21 cellular contexts compared by ENCODE assay signal in the genomic region with DNA sequence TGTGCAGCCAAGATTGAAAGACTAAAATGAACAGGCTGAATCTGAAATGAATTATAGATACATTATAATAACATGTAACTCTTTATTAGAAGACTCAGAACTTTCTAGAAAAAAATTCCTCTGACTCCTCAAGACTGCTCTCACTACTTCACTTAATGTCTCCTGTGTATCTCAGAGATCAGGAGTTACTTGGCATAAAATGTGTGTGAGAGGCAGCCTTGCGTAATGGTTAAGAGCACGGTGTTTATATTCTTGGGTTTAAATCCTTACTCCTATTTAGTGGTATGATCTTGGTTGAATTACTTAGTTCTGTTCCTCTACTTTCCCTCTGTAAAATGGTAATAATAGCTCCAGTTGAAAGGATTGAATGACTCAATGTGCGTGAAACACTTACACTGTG.
DNase-seq lines count a peak whose midpoint lies in the region; ATAC-seq, FAIRE-seq and TF ChIP-seq lines count a peak whose summit lies in the region.
"Had no signal": no experiment of that assay in that cellular context is flagged by ENCODE, and none has a peak within 500 bp of the region (broad histone marks: within the 10 kb centered on the region; RNA-seq: fewer than 3 reads in every experiment).

No MANE protein-coding gene starts in this region.

- H3K9me3 ChIP-seq in subcutaneous abdominal adipose tissue (ENCODE audit: control insufficient read depth in 5 of 5, low read length in 5 of 5) (no peaks in the 10 kb centered on the region), mammary epithelial cell (replicated peaks; ENCODE audit: insufficient read depth, low read length) (no peaks in the 10 kb centered on the region)
- H3K9me3 ChIP-seq: A549, Caco-2 had no signal

- peaks cover 3 to 15% (median 13%) of the 10 kb centered on the region in 5 donors for H3K4me1 ChIP-seq in subcutaneous abdominal adipose tissue (ENCODE audit: control insufficient read depth in 5 of 5, insufficient read depth in 5 of 5, low read length in 5 of 5)
- no peaks in the 10 kb centered on the region for H3K4me1 ChIP-seq in mammary epithelial cell (ENCODE audit: insufficient read depth, low read length)
- H3K4me1 ChIP-seq: A549, Caco-2 had no signal

- H3K36me3 ChIP-seq in subcutaneous abdominal adipose tissue (ENCODE audit: control insufficient read depth in 5 of 5, insufficient read depth in 5 of 5, low read length in 5 of 5) (no peaks in the 10 kb centered on the region), mammary epithelial cell (ENCODE audit: insufficient read depth, low read length) (no peaks in the 10 kb centered on the region)

- H3K79me2 ChIP-seq in mammary epithelial cell (ENCODE audit: insufficient read depth, low read length), result no peaks in the 10 kb centered on the region

- no peaks in the 10 kb centered on the region for H4K20me1 ChIP-seq in mammary epithelial cell (ENCODE audit: insufficient read depth, low read length)

- in situ Hi-C loops in mammary epithelial cell (cut with MboI; ENCODE audit: low sequenced_read_pairs in 2 of 2), result no loop called here

- peak; percentile 27 for FAIRE-seq in H54 (lab: Jason Lieb, UNC)
- FAIRE-seq: A549, D721Med, G401.6, GM12891, GM19239, H1, HepG2 had no signal

- intact Hi-C loops in mammary epithelial cell (cut with micrococcal nuclease), result no loop called here

- WGBS in mammary epithelial cell (ENCODE audit: low coverage, missing lambda C conversion rate), result 100% methylated on average over 3 of the region's 3 CpGs

- TF ChIP-seq POLR2A in H54 (IDR thresholded peaks at IDR 0.05; ENCODE audit: low read depth, low read length), result no peak

- H3K4me3 ChIP-seq in fibroblast of villous mesenchyme (ENCODE audit: low read depth, low read length) (no peak overlapping the region), subcutaneous abdominal adipose tissue (ENCODE audit: low read depth in 1 of 5, low read length in 5 of 5) (no peak overlapping the region), mammary epithelial cell (replicated peaks in 1 of 3; ENCODE audit: insufficient read depth in 1 of 3, low read depth in 2 of 3, low read length in 3 of 3) (no peak overlapping the region)
- H3K4me3 ChIP-seq: A549 had no signal

- no peak for ATAC-seq in GM21723 (IDR thresholded peaks at IDR 0.05; ENCODE audit: unreplicated experiment)
- ATAC-seq in HG02610 (IDR thresholded peaks at IDR 0.05; ENCODE audit: unreplicated experiment), result no peak
- ATAC-seq: A549, HepG2 had no signal

- H3K27me3 ChIP-seq in subcutaneous abdominal adipose tissue (ENCODE audit: control insufficient read depth in 5 of 5, insufficient read depth in 4 of 5, low read length in 5 of 5) (no peaks in the 10 kb centered on the region), mammary epithelial cell (ENCODE audit: insufficient read depth, low read length) (no peaks in the 10 kb centered on the region)

- no peak overlapping the region for H2AFZ ChIP-seq in mammary epithelial cell (ENCODE audit: low read depth, low read length)

- DNase-seq in H54 (ENCODE audit: insufficient read length, low spot score), result no peak
- peak; percentile 57 for DNase-seq in fibroblast of gingiva (ENCODE audit: low read depth)
- peak; percentile 59 for DNase-seq in fibroblast of villous mesenchyme (ENCODE audit: low read depth)
- no peak for DNase-seq in mammary epithelial cell
- DNase-seq: AML-193; Caco-2; CD4-positive, alpha-beta T cell; HCEC 1CT; KG1 had no signal

- H3K27ac ChIP-seq in subcutaneous abdominal adipose tissue (ENCODE audit: low read depth, low read length) (peak overlapping the region; percentile 17), mammary epithelial cell (ENCODE audit: insufficient read depth, low read depth, low read length) (no peak overlapping the region)
- H3K27ac ChIP-seq: 22Rv1, A549, C4-2B had no signal

- BruUV-seq in mammary epithelial cell (replicated peaks; lab: Mats Ljungman, UMichigan), result no TSS peak

- dilution Hi-C loops in mammary epithelial cell (cut with HindIII; ENCODE audit: low sequenced_read_pairs), result no loop called here

- H3K9ac ChIP-seq in subcutaneous abdominal adipose tissue (ENCODE audit: low read length in 5 of 5) (no peak overlapping the region), mammary epithelial cell (ENCODE audit: insufficient read depth, low read length) (no peak overlapping the region)

- CTCF ChIA-PET in mammary epithelial cell (lab: Charles Lee; ENCODE audit: low non-redundant PET), result no interaction called here

- H3K4me2 ChIP-seq in mammary epithelial cell (ENCODE audit: insufficient read depth, low read depth, low read length), result no peak overlapping the region
- H3K4me2 ChIP-seq: A549 had no signal

- TF ChIP-seq CTCF in fibroblast of villous mesenchyme (IDR thresholded peaks at IDR 0.05; ENCODE audit: insufficient read depth, low read depth, low read length), result no peak
- TF ChIP-seq CTCF in mammary epithelial cell (conservative IDR thresholded peaks at IDR 0.05 in 1 of 2, IDR thresholded peaks at IDR 0.05 in 1 of 2; ENCODE audit: extremely low read depth in 1 of 2, insufficient read depth in 1 of 2, low read depth in 1 of 2, low read length in 2 of 2), result no peak

Comparison
In these comparisons a context has a peak if more than half of its experiments do, and no peak if none do; other contexts are left out.
1. DNase-seq: peak in fibroblast of gingiva (single experiment) and fibroblast of villous mesenchyme (single experiment); none in H54 (single experiment) and mammary epithelial cell (single experiment).